28 cellular contexts compared by ENCODE assay signal in the genomic region with DNA sequence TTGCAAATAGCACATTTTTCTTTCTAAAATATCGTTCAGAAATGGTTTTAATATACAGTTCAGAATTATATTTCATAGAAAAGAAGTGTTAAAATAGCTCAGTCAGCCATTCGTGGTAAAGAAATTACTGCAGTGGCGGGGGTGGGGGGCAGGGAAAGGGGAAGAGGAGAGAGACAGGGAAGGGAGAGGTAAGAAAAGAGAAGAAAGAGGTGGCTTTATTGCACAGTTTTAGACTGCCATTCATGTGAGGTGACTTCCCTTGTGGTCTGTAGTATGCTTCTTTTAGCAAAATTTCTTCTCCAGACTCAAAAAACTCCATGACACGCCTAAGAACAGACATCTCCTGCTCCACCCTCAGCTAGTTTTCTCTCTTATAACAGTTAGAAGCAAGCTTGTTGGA.
"Had no signal": no experiment of that assay in that cellular context is flagged by ENCODE, and none has a peak within 500 bp of the region (broad histone marks: within the 10 kb centered on the region; RNA-seq: fewer than 3 reads in every experiment).

No MANE protein-coding gene starts in this region.

- ATAC-seq: HepG2, Right ventricle myocardium inferior, SK-N-SH treated with all-trans-retinoic acid at 6 μM for 48 hours, T-cell had no signal

- DNase-seq: IMR-90, Karpas-422, KG1, MG63, NCI-H1092, NCI-H1105 treated with DMSO at 0.1 percent for 48 hours, NCI-H1417 treated with DMSO at 0.1 percent for 48 hours, NCI-H146, NCI-H1694 treated with DMSO at 0.1 percent for 48 hours, NCI-H1930, NCI-H2081, NCI-H2107, NCI-H2227 treated with DMSO at 0.1 percent for 48 hours, NCI-H510A, NCI-H524 treated with DMSO at 0.1 percent for 48 hours, NCI-H69, NCI-H774, OCI-M1, PC-9, Peyer's patch, SHP77 treated with DMSO at 0.1 percent for 48 hours, SJCRH30, SW 1271, T-cell had no signal

- H3K9me3 Mint-ChIP-seq: T-cell; T-helper 1 cell treated with Interleukin-12 subunit alpha and Interleukin-12 subunit beta and Interleukin-4 antibody, amounts not matched to agents 30 μg/mL and 1 μg/mL, for 36 hours had no signal

- H3K36me3 Mint-ChIP-seq: T-cell had no signal

- H3K4me3 Mint-ChIP-seq: T-cell; T-helper 1 cell treated with Interleukin-12 subunit alpha and Interleukin-12 subunit beta and Interleukin-4 antibody, amounts not matched to agents 30 μg/mL and 1 μg/mL, for 36 hours had no signal

- H3K4me1 Mint-ChIP-seq: T-cell had no signal

- H3K27ac Mint-ChIP-seq: T-cell; T-helper 1 cell treated with Interleukin-12 subunit alpha and Interleukin-12 subunit beta and Interleukin-4 antibody, amounts not matched to agents 30 μg/mL and 1 μg/mL, for 36 hours had no signal
